22 cellular contexts compared by ENCODE assay signal in genomic region chr16:89881368-89881730, GRCh38. TPM values are rescaled to one million over a fixed set of nuclear protein-coding genes. Genes with fewer than 3 reads are reported as not detected.
DNase-seq lines count a peak whose midpoint lies in the region; ATAC-seq and TF ChIP-seq lines count a peak whose summit lies in the region.
"Had no signal": no experiment of that assay in that cellular context is flagged by ENCODE, and none has a peak within 500 bp of the region (broad histone marks: within the 10 kb centered on the region; RNA-seq: fewer than 3 reads in every experiment).

No MANE protein-coding gene starts in this region.

- ATAC-seq in central memory CD8-positive, alpha-beta T cell (replicated peaks; ENCODE audit: extremely low read depth, poor library complexity, severe bottlenecking): no peak
- ATAC-seq: CD8-positive, alpha-beta T cell; HCT116; Panc1; SK-N-SH treated with all-trans-retinoic acid at 6 μM for 48 hours had no signal

- H3K36me3 Mint-ChIP-seq in MCF 10A (ENCODE audit: insufficient read depth, unreplicated experiment): peaks cover 83% of the 10 kb centered on the region
- H3K36me3 Mint-ChIP-seq in central memory CD8-positive, alpha-beta T cell (ENCODE audit: insufficient read depth): peaks cover 65% of the 10 kb centered on the region

- TF ChIP-seq CTCF in MCF 10A (IDR thresholded peaks at IDR 0.05; ENCODE audit: unreplicated experiment): no peak
- TF ChIP-seq CTCF in breast epithelium (IDR thresholded peaks at IDR 0.05): no peak
- TF ChIP-seq CTCF in KMS-11 (conservative IDR thresholded peaks at IDR 0.05; ENCODE audit: low read depth, low read length): no peak

- H4K20me1 ChIP-seq in KMS-11 (ENCODE audit: insufficient read depth): no peaks in the 10 kb centered on the region

- intact Hi-C loops in MCF 10A (cut with micrococcal nuclease): no loop called here
- intact Hi-C loops in breast epithelium (cut with DNase I; ENCODE audit: low total_unique reads): no loop called here

- peak overlapping the region; percentile 90 for H3K4me2 ChIP-seq in KMS-11

- H3K4me3 ChIP-seq in breast epithelium (no peak overlapping the region), KMS-11 (IDR thresholded peaks at IDR 0.05; ENCODE audit: insufficient read depth, low read depth, low read length) (no peak overlapping the region), thymus (ENCODE audit: low read length) (no peak overlapping the region)
- H3K4me3 ChIP-seq: SJCRH30 had no signal

- H3K36me3 ChIP-seq in breast epithelium: peaks cover 6% of the 10 kb centered on the region
- peaks cover 15% of the 10 kb centered on the region; the same call in 1 of the 2 replicates for H3K36me3 ChIP-seq in KMS-11 (ENCODE audit: insufficient read depth)
- H3K36me3 ChIP-seq in thymus (ENCODE audit: control insufficient read depth, insufficient read depth): peaks cover 59% of the 10 kb centered on the region

- H3K9me3 ChIP-seq in breast epithelium (no peaks in the 10 kb centered on the region), thymus (ENCODE audit: control insufficient read depth) (no peaks in the 10 kb centered on the region)
- H3K9me3 ChIP-seq: Caco-2, SJCRH30 had no signal

- H3K27me3 Mint-ChIP-seq in MCF 10A (ENCODE audit: insufficient read depth, unreplicated experiment): no peaks in the 10 kb centered on the region
- H3K27me3 Mint-ChIP-seq in central memory CD8-positive, alpha-beta T cell: no peaks in the 10 kb centered on the region
- H3K27me3 Mint-ChIP-seq: IgD-negative memory B cell had no signal

- H3K27ac Mint-ChIP-seq in MCF 10A (ENCODE audit: low read depth, unreplicated experiment): peak overlapping the region; percentile 76
- peak overlapping the region; percentile 20 for H3K27ac Mint-ChIP-seq in central memory CD8-positive, alpha-beta T cell (ENCODE audit: low read depth)
- H3K27ac Mint-ChIP-seq: CD8-positive, alpha-beta T cell had no signal

- 94% methylated on average over 6 of the region's 6 CpGs for WGBS in thymus

- H3K4me1 Mint-ChIP-seq in MCF 10A (ENCODE audit: insufficient read depth, unreplicated experiment): peaks cover 11% of the 10 kb centered on the region
- H3K4me1 Mint-ChIP-seq in central memory CD8-positive, alpha-beta T cell: peaks cover 26% of the 10 kb centered on the region

- no peaks in the 10 kb centered on the region for H3K9me3 Mint-ChIP-seq in MCF 10A (ENCODE audit: unreplicated experiment)
- H3K9me3 Mint-ChIP-seq in central memory CD8-positive, alpha-beta T cell: no peaks in the 10 kb centered on the region
- H3K9me3 Mint-ChIP-seq: CD8-positive, alpha-beta T cell; IgD-negative memory B cell had no signal

- H3K4me3 Mint-ChIP-seq in MCF 10A (ENCODE audit: unreplicated experiment): no peak overlapping the region
- no peak overlapping the region for H3K4me3 Mint-ChIP-seq in central memory CD8-positive, alpha-beta T cell
- H3K4me3 Mint-ChIP-seq: CD8-positive, alpha-beta T cell; IgD-negative memory B cell had no signal

- no peak overlapping the region for H2AFZ ChIP-seq in KMS-11 (ENCODE audit: low read depth)

- TF ChIP-seq POLR2A in breast epithelium (IDR thresholded peaks at IDR 0.05): no peak

- H3K9ac ChIP-seq in KMS-11: peak overlapping the region; percentile 46; the same call in 1 of the 2 replicates

- H3K27me3 ChIP-seq in breast epithelium (no peaks in the 10 kb centered on the region), KMS-11 (ENCODE audit: insufficient read depth, low read depth) (no peaks in the 10 kb centered on the region), thymus (ENCODE audit: control insufficient read depth, insufficient read depth) (no peaks in the 10 kb centered on the region)
- H3K27me3 ChIP-seq: SJCRH30 had no signal

- no peak for DNase-seq in MCF 10A (ENCODE audit: unreplicated experiment)
- DNase-seq in breast epithelium (ENCODE audit: low spot score in 2 of 2): no peak
- no peak for DNase-seq in central memory CD8-positive, alpha-beta T cell (ENCODE audit: low spot score in 2 of 2)
- DNase-seq in Kasumi-1 (lab: John Stamatoyannopoulos, UW): no peak
- no peak for DNase-seq in substantia nigra (lab: John Stamatoyannopoulos, UW)
- no peak for DNase-seq in D341Med (ENCODE audit: low spot score)
- DNase-seq: C1 segment of cervical spinal cord; Caco-2; CD8-positive, alpha-beta T cell; DMS 273 treated with DMSO at 0.1 percent for 48 hours; GF-D8; NCI-H2029; NCI-H2227 treated with DMSO at 0.1 percent for 48 hours; NCI-H526 treated with DMSO at 0.1 percent for 48 hours; SJCRH30 had no signal

- H3K4me1 ChIP-seq in breast epithelium (no peaks in the 10 kb centered on the region), KMS-11 (ENCODE audit: low read depth, poor library complexity, severe bottlenecking) (peaks cover 44% of the 10 kb centered on the region), thymus (ENCODE audit: control insufficient read depth, insufficient read depth, low read length) (no peaks in the 10 kb centered on the region)
- H3K4me1 ChIP-seq: Caco-2, SJCRH30 had no signal

- H3K79me2 ChIP-seq in KMS-11 (ENCODE audit: insufficient read depth, low read depth): peaks cover 60% of the 10 kb centered on the region

- CTCF ChIA-PET in MCF 10A (lab: Yijun Ruan, JAX): interaction anchor here (0.7 kb wide), 1 partner anchor 162 kb away, joined by 4 read pairs; no protein-coding TSS in a partner anchor

- POLR2A ChIA-PET in MCF 10A (lab: Yijun Ruan, JAX): interaction anchor here (0.7 to 1.9 kb wide), 4 partner anchors 8 to 42 kb away, joined by 3 to 5 read pairs (median 3); partner anchors contain the start of genes TCF25 and TUBB3

- BruUV-seq in MCF 10A (replicated peaks; lab: Mats Ljungman, UMichigan): no TSS peak

- H3K27ac ChIP-seq in breast epithelium (no peak overlapping the region), KMS-11 (peak overlapping the region; percentile 71), thymus (ENCODE audit: low read depth) (peak overlapping the region; percentile 26), substantia nigra (ENCODE audit: low read depth, low read length, poor library complexity, severe bottlenecking) (no peak overlapping the region)
- H3K27ac ChIP-seq: HL-60, SJCRH30 had no signal

RNA-seq across cellular contexts. Expression of gene TCF25, which starts 8.0 kb away (rescaled TPM):
- total RNA-seq in MCF 10A (2022): 200 and 239 TPM in 2 replicates
- 100 to 1,000 TPM; 169 to 243 (median 176) TPM for total RNA-seq in breast epithelium
- 200 TPM for polyA plus RNA-seq in thymus

RNA-seq across cellular contexts. Expression of gene MC1R, which starts 37.3 kb away (rescaled TPM):
- total RNA-seq in MCF 10A (2022) (12.0 and 13.1 TPM in 2 replicates), breast epithelium (1 to 10 TPM; 3.7 to 7.2 (median 3.8) TPM)
- polyA plus RNA-seq in thymus: 20.4 TPM

RNA-seq across cellular contexts. Expression of gene TUBB3, which starts 41.8 kb away (rescaled TPM):
- total RNA-seq in MCF 10A (2022): 20.2 and 23.0 TPM in 2 replicates
- 1 to 10 TPM; 1.6 to 2.9 (median 1.8) TPM for total RNA-seq in breast epithelium
- 10.6 TPM for polyA plus RNA-seq in thymus

RNA-seq across cellular contexts. Expression of gene SPIRE2, which starts 53.1 kb away (rescaled TPM):
- total RNA-seq in MCF 10A (2022) (3.8 and 4.8 TPM in 2 replicates), breast epithelium (10 to 100 TPM in 1 of 3 donors, 1 to 10 TPM in 2; 1.3 to 11.1 (median 7.8) TPM)
- 3.7 TPM for polyA plus RNA-seq in thymus

Comparison
In these comparisons a context has a peak if more than half of its experiments do, and no peak if none do; other contexts are left out.
1. H3K27ac ChIP-seq: peak in KMS-11 (single experiment) and thymus (single experiment); none in breast epithelium (0 of 2) and substantia nigra (single experiment).